Comparison of ENCODE assay signal across 12 cellular contexts in the genomic region with DNA sequence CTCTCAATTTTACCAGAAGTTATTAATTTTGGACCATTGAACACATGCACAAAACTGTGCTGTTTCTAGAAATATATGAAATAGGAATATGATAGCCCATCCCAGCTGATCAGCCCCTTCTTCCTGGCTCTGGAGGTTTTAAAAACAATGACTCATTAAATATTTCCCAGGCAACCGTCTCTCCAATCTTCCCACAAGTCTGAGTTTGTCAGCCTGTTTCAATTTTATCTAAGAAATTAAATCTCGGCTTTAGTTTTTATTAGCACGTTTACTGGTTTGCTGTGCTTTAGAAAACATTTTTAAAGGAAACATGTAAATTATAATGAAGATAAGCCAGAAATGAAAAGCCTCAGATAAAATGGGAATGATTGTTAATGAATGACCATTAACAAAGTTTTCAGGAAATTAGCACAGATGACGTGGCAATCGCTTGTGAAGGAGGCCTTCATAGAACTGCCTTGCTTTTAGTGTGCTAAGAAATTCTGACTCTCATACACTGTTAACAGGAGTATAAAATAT.
DNase-seq lines count a peak whose midpoint lies in the region; ATAC-seq and TF ChIP-seq lines count a peak whose summit lies in the region.
"Had no signal": no experiment of that assay in that cellular context is flagged by ENCODE, and none has a peak within 500 bp of the region (broad histone marks: within the 10 kb centered on the region; RNA-seq: fewer than 3 reads in every experiment).

No MANE protein-coding gene starts in this region.

- H3K27ac ChIP-seq in AG04450 (ENCODE audit: low read depth, low read length): peak overlapping the region; percentile 62

- H3K36me3 Mint-ChIP-seq in chondrocyte (ENCODE audit: low read depth): peaks cover 3% of the 10 kb centered on the region
- no peaks in the 10 kb centered on the region for H3K36me3 Mint-ChIP-seq in naive thymus-derived CD8-positive, alpha-beta T cell
- H3K36me3 Mint-ChIP-seq: CD14-positive monocyte had no signal

- peaks cover 35% of the 10 kb centered on the region for H3K4me1 Mint-ChIP-seq in chondrocyte (ENCODE audit: low read depth)
- H3K4me1 Mint-ChIP-seq in naive thymus-derived CD8-positive, alpha-beta T cell: peaks cover 0 to 16% (median 5%) of the 10 kb centered on the region in 4 donors
- H3K4me1 Mint-ChIP-seq: endodermal cell had no signal

- H3K4me3 ChIP-seq in AG04450 (ENCODE audit: low read depth, low read length): no peak overlapping the region
- no peak overlapping the region for H3K4me3 ChIP-seq in H7 (ENCODE audit: insufficient read depth, low read depth, low read length)
- H3K4me3 ChIP-seq: stomach had no signal

- H3K27me3 Mint-ChIP-seq in chondrocyte (ENCODE audit: low read depth): no peaks in the 10 kb centered on the region
- no peaks in the 10 kb centered on the region for H3K27me3 Mint-ChIP-seq in naive thymus-derived CD8-positive, alpha-beta T cell

- no peaks in the 10 kb centered on the region for H3K36me3 ChIP-seq in H7 (replicated peaks; ENCODE audit: control insufficient read depth, insufficient read depth, low read length)
- H3K36me3 ChIP-seq: stomach had no signal

- H3K4me3 Mint-ChIP-seq in chondrocyte (ENCODE audit: unreplicated experiment): peak overlapping the region; percentile 41
- no peak overlapping the region for H3K4me3 Mint-ChIP-seq in naive thymus-derived CD8-positive, alpha-beta T cell
- H3K4me3 Mint-ChIP-seq: CD14-positive monocyte, endodermal cell had no signal

- no peak for ATAC-seq in naive thymus-derived CD8-positive, alpha-beta T cell
- no peak for ATAC-seq in GM21447 (IDR thresholded peaks at IDR 0.05; ENCODE audit: unreplicated experiment)

- CTCF ChIA-PET in AG04450 (lab: Charles Lee): no interaction called here

- H3K9me3 Mint-ChIP-seq in chondrocyte (ENCODE audit: low read depth): peaks cover 3% of the 10 kb centered on the region
- H3K9me3 Mint-ChIP-seq in naive thymus-derived CD8-positive, alpha-beta T cell: no peaks in the 10 kb centered on the region

- H3K9me3 ChIP-seq in AG04450 (ENCODE audit: control insufficient read depth, insufficient read depth, low read length): peaks cover 3% of the 10 kb centered on the region; the same call in 1 of the 2 replicates
- H3K9me3 ChIP-seq: stomach had no signal

- H3K27ac Mint-ChIP-seq in chondrocyte (ENCODE audit: unreplicated experiment): peak overlapping the region; percentile 89
- H3K27ac Mint-ChIP-seq in naive thymus-derived CD8-positive, alpha-beta T cell: no peak overlapping the region
- H3K27ac Mint-ChIP-seq: CD14-positive monocyte, endodermal cell had no signal

- TF ChIP-seq CTCF in AG04450 (IDR thresholded peaks at IDR 0.05; ENCODE audit: low read depth, low read length) (no peak), chondrocyte (IDR thresholded peaks at IDR 0.05) (no peak)

- H3K27me3 ChIP-seq in AG04450 (ENCODE audit: control insufficient read depth, insufficient read depth, low read length): no peaks in the 10 kb centered on the region
- H3K27me3 ChIP-seq in H7 (ENCODE audit: control insufficient read depth, insufficient read depth, low read length): no peaks in the 10 kb centered on the region
- H3K27me3 ChIP-seq: stomach had no signal

- POLR2A ChIA-PET in AG04450 (lab: Yijun Ruan, JAX): interaction anchor here (0.6 kb wide), 1 partner anchor 54 kb away, joined by 4 read pairs; no protein-coding TSS in a partner anchor
- POLR2A ChIA-PET in naive thymus-derived CD8-positive, alpha-beta T cell (lab: Charles Lee): no interaction called here

- DNase-seq in AG04450 (ENCODE audit: low read depth, low spot score) (peak; percentile 24), LHCN-M2 (ENCODE audit: low read depth) (peak; percentile 81), chondrocyte (ENCODE audit: low spot score) (no peak), kidney tubule cell (ENCODE audit: low spot score) (peak; percentile 79), NOMO-1 treated with DMSO at 0.1 percent for 48 hours (lab: John Stamatoyannopoulos, UW; ENCODE audit: unreplicated experiment) (no peak), H7 (no peak)
- no peak for DNase-seq in naive thymus-derived CD8-positive, alpha-beta T cell
- DNase-seq: endodermal cell, mesendoderm, stomach had no signal

Comparison
In these comparisons a context has a peak if more than half of its experiments do, and no peak if none do; other contexts are left out.
1. DNase-seq: peak in AG04450 (single experiment), LHCN-M2 (single experiment) and kidney tubule cell (single experiment); none in chondrocyte (single experiment), NOMO-1 treated with DMSO at 0.1 percent for 48 hours (single experiment), naive thymus-derived CD8-positive, alpha-beta T cell (0 of 10) and H7 (single experiment).